ENCODE assay signal across 8 cellular contexts in the genomic region with DNA sequence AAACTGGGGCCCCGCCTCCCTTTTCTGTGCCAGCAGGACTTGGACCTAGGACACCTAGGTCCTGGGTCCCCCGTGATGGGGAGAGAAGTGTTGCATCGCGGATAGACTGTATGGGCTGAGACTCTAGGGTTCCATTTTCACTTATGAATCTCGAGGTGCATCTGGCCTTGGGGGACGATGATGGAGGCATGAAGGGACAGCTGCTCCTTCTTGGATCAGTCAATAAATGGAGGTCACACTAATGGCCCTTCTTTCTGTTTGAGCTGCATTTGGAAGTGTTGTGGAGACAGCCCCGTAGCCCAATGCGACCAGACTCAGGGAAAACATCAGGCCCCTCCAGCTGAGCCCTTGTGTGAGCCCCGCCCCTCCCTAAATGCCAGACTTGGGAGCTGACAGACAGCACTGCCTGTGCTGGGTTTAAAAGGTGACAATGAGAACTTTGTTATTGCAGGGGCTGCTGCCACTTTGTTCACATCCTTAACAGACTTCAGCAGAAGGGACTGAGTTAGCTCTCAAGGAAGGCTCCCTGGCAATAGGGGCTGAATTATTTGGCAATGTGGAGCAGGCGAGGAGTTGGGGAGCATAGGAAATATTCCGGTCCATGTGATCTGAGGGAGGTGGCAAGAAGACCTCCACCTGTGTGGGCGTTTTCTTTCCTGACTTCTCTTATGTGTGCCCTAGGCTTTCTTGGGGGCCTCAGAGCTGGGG. TPM values are rescaled to one million over a fixed set of nuclear protein-coding genes. Genes with fewer than 3 reads are reported as not detected.
DNase-seq lines count a peak whose midpoint lies in the region; ATAC-seq lines count a peak whose summit lies in the region.

No MANE protein-coding gene starts in this region.

- peak overlapping the region; percentile 52 for H3K4me3 Mint-ChIP-seq in dendritic cell treated with granulocyte-macrophage colony-stimulating factor and Interleukin-4, amounts not matched to agents 40 ng/mL and 50 ng/mL, for 4 days
- H3K4me3 Mint-ChIP-seq in natural killer cell treated with Interleukin-12 subunit alpha and Interleukin-12 subunit beta and Interleukin-15 and Interleukin-18, amount 100 ng/mL, for 72 hours = peak overlapping the region; percentile 75

- H3K27ac Mint-ChIP-seq in dendritic cell treated with granulocyte-macrophage colony-stimulating factor and Interleukin-4, amounts not matched to agents 40 ng/mL and 50 ng/mL, for 4 days = no peak overlapping the region
- peak overlapping the region; percentile 72 to 88 for H3K27ac Mint-ChIP-seq in natural killer cell treated with Interleukin-12 subunit alpha and Interleukin-12 subunit beta and Interleukin-15 and Interleukin-18, amount 100 ng/mL, for 72 hours

- no peak for ATAC-seq in natural killer cell treated with Interleukin-12 subunit alpha and Interleukin-12 subunit beta and Interleukin-15 and Interleukin-18, amount 100 ng/mL, for 72 hours
- ATAC-seq in GM18867 (IDR thresholded peaks at IDR 0.05; ENCODE audit: unreplicated experiment) (no peak), HG03378 (IDR thresholded peaks at IDR 0.05; ENCODE audit: unreplicated experiment) (no peak)

- peak overlapping the region in 10 of 11 experiments; percentile 57 to 74 (median 68); a peak in 15 of 22 replicates for H3K9ac ChIP-seq in BLaER1 treated with 17β-estradiol and CSF1 and Interleukin-3, amounts not matched to agents 10 nM and 100 nM
- H3K9ac ChIP-seq in Karpas-422 (ENCODE audit: low read length) = peak overlapping the region; percentile 85

- peaks cover 26% of the 10 kb centered on the region for H3K36me3 Mint-ChIP-seq in dendritic cell treated with granulocyte-macrophage colony-stimulating factor and Interleukin-4, amounts not matched to agents 40 ng/mL and 50 ng/mL, for 4 days (ENCODE audit: low read depth)
- H3K36me3 Mint-ChIP-seq in natural killer cell treated with Interleukin-12 subunit alpha and Interleukin-12 subunit beta and Interleukin-15 and Interleukin-18, amount 100 ng/mL, for 72 hours = peaks cover 7% of the 10 kb centered on the region

- peaks cover 65% of the 10 kb centered on the region for H3K27me3 Mint-ChIP-seq in dendritic cell treated with granulocyte-macrophage colony-stimulating factor and Interleukin-4, amounts not matched to agents 40 ng/mL and 50 ng/mL, for 4 days
- H3K27me3 Mint-ChIP-seq in natural killer cell treated with Interleukin-12 subunit alpha and Interleukin-12 subunit beta and Interleukin-15 and Interleukin-18, amount 100 ng/mL, for 72 hours = no peaks in the 10 kb centered on the region

- H3K27me3 ChIP-seq in BLaER1 treated with 17β-estradiol and CSF1 and Interleukin-3, amounts not matched to agents 10 nM and 100 nM = peaks cover 41 to 78% (median 67%) of the 10 kb centered on the region in 11 experiments
- no peaks in the 10 kb centered on the region for H3K27me3 ChIP-seq in Karpas-422 (ENCODE audit: low read length)

- no peak overlapping the region for H2AFZ ChIP-seq in Karpas-422 (ENCODE audit: low read length)

- no peak for DNase-seq in Karpas-422
- no peak for DNase-seq in natural killer cell treated with Interleukin-12 subunit alpha and Interleukin-12 subunit beta and Interleukin-15 and Interleukin-18, amount 100 ng/mL, for 72 hours (ENCODE audit: low spot score)
- no peak for DNase-seq in HPDE6-E6E7 (ENCODE audit: extremely low spot score)
- no peak for DNase-seq in OCI-M2 (lab: John Stamatoyannopoulos, UW; ENCODE audit: unreplicated experiment)

- no peaks in the 10 kb centered on the region for H4K20me1 ChIP-seq in BLaER1 treated with 17β-estradiol and CSF1 and Interleukin-3, amounts not matched to agents 10 nM and 100 nM
- no peaks in the 10 kb centered on the region for H4K20me1 ChIP-seq in Karpas-422 (ENCODE audit: insufficient read depth, low read depth, low read length)

- H3K79me2 ChIP-seq in Karpas-422 (ENCODE audit: low read length) = no peaks in the 10 kb centered on the region

- H3K4me1 Mint-ChIP-seq in dendritic cell treated with granulocyte-macrophage colony-stimulating factor and Interleukin-4, amounts not matched to agents 40 ng/mL and 50 ng/mL, for 4 days (ENCODE audit: low read depth) = peaks cover 22% of the 10 kb centered on the region
- H3K4me1 Mint-ChIP-seq in natural killer cell treated with Interleukin-12 subunit alpha and Interleukin-12 subunit beta and Interleukin-15 and Interleukin-18, amount 100 ng/mL, for 72 hours (ENCODE audit: low read depth in 2 of 2) = peaks cover 23 to 37% of the 10 kb centered on the region in 2 donors

- peak overlapping the region; percentile 51 to 72 (median 60); a peak in 19 of 20 replicates for H3K4me3 ChIP-seq in BLaER1 treated with 17β-estradiol and CSF1 and Interleukin-3, amounts not matched to agents 10 nM and 100 nM
- H3K4me3 ChIP-seq in Karpas-422 (ENCODE audit: low read length) = peak overlapping the region; percentile 81

- H3K27ac ChIP-seq in BLaER1 treated with 17β-estradiol and CSF1 and Interleukin-3, amounts not matched to agents 10 nM and 100 nM = peak overlapping the region in 9 of 11 experiments; percentile 16 to 71 (median 65); a peak in 12 of 22 replicates
- H3K27ac ChIP-seq in Karpas-422 (ENCODE audit: low read length) = peak overlapping the region; percentile 61

- no peaks in the 10 kb centered on the region for H3K9me2 ChIP-seq in Karpas-422 (replicated peaks; ENCODE audit: insufficient read depth, low read length)

- intact Hi-C loops in dendritic cell treated with granulocyte-macrophage colony-stimulating factor and Interleukin-4, amounts not matched to agents 40 ng/mL and 50 ng/mL, for 4 days (cut with micrococcal nuclease) = no loop called here

- H3K4me1 ChIP-seq in BLaER1 treated with 17β-estradiol and CSF1 and Interleukin-3, amounts not matched to agents 10 nM and 100 nM = peaks cover 21 to 43% (median 35%) of the 10 kb centered on the region in 10 experiments; a peak in 19 of 20 replicates
- peaks cover 13% of the 10 kb centered on the region for H3K4me1 ChIP-seq in Karpas-422 (ENCODE audit: low read length)

- H3K36me3 ChIP-seq in BLaER1 treated with 17β-estradiol and CSF1 and Interleukin-3, amounts not matched to agents 10 nM and 100 nM = peaks cover 0 to 21% (median 9%) of the 10 kb centered on the region in 11 experiments; a peak in 7 of 22 replicates
- no peaks in the 10 kb centered on the region for H3K36me3 ChIP-seq in Karpas-422 (ENCODE audit: insufficient read depth, low read length)

- no peaks in the 10 kb centered on the region for H3K9me3 Mint-ChIP-seq in dendritic cell treated with granulocyte-macrophage colony-stimulating factor and Interleukin-4, amounts not matched to agents 40 ng/mL and 50 ng/mL, for 4 days
- H3K9me3 Mint-ChIP-seq in natural killer cell treated with Interleukin-12 subunit alpha and Interleukin-12 subunit beta and Interleukin-15 and Interleukin-18, amount 100 ng/mL, for 72 hours = no peaks in the 10 kb centered on the region

- H3K4me2 ChIP-seq in BLaER1 treated with 17β-estradiol and CSF1 and Interleukin-3, amounts not matched to agents 10 nM and 100 nM = peak overlapping the region; percentile 78 to 94 (median 88)
- peak overlapping the region; percentile 85 for H3K4me2 ChIP-seq in Karpas-422 (ENCODE audit: low read depth, low read length, poor library complexity, severe bottlenecking)

- no peaks in the 10 kb centered on the region for H3K9me3 ChIP-seq in BLaER1 treated with 17β-estradiol and CSF1 and Interleukin-3, amounts not matched to agents 10 nM and 100 nM (replicated peaks in 1 of 11)
- H3K9me3 ChIP-seq in Karpas-422 (ENCODE audit: low read length) = no peaks in the 10 kb centered on the region

RNA-seq across cellular contexts. Expression of a gene that starts 0.8 kb away (rescaled TPM):
- 16.8 and 22.9 TPM in 2 replicates for total RNA-seq in Karpas-422 (2014; rRNA removed; shearing (Covaris generic); ENCODE audit: low replicate concordance)
- total RNA-seq in natural killer cell treated with Interleukin-12 subunit alpha and Interleukin-12 subunit beta and Interleukin-15 and Interleukin-18, amount 100 ng/mL, for 72 hours = 10 to 100 TPM; 15.6 to 18.4 TPM

RNA-seq across cellular contexts. Expression of a gene that starts 5.8 kb away (rescaled TPM):
- total RNA-seq in Karpas-422 (2014; rRNA removed; shearing (Covaris generic); ENCODE audit: low replicate concordance) = 0.87 TPM in 1 of 2 replicates, not detected in the other
- total RNA-seq in natural killer cell treated with Interleukin-12 subunit alpha and Interleukin-12 subunit beta and Interleukin-15 and Interleukin-18, amount 100 ng/mL, for 72 hours = 1 to 10 TPM in 1 of 2 donors, under 1 TPM in 1; 0.52 to 4.0 TPM

RNA-seq across cellular contexts. Expression of a gene that starts 14.5 kb away (rescaled TPM):
- 9.3 and 23.9 TPM in 2 replicates for total RNA-seq in Karpas-422 (2014; rRNA removed; shearing (Covaris generic); ENCODE audit: low replicate concordance)
- total RNA-seq in natural killer cell treated with Interleukin-12 subunit alpha and Interleukin-12 subunit beta and Interleukin-15 and Interleukin-18, amount 100 ng/mL, for 72 hours = 10 to 100 TPM; 25.9 to 35.7 TPM

RNA-seq across cellular contexts. Expression of a gene that starts 27.5 kb away (rescaled TPM):
- 0.58 and 0.63 TPM in 2 replicates for total RNA-seq in Karpas-422 (2014; rRNA removed; shearing (Covaris generic); ENCODE audit: low replicate concordance)
- 1 to 10 TPM; 1.5 to 3.6 TPM for total RNA-seq in natural killer cell treated with Interleukin-12 subunit alpha and Interleukin-12 subunit beta and Interleukin-15 and Interleukin-18, amount 100 ng/mL, for 72 hours

RNA-seq across cellular contexts. Expression of a gene that starts 55.6 kb away (rescaled TPM):
- 21.5 and 24.0 TPM in 2 replicates for total RNA-seq in Karpas-422 (2014; rRNA removed; shearing (Covaris generic); ENCODE audit: low replicate concordance)
- total RNA-seq in natural killer cell treated with Interleukin-12 subunit alpha and Interleukin-12 subunit beta and Interleukin-15 and Interleukin-18, amount 100 ng/mL, for 72 hours = 1 to 10 TPM in 1 of 2 donors, under 1 TPM in 1; 0.29 to 2.0 TPM
